ENCODE assay signal across 8 cellular contexts in the genomic region with DNA sequence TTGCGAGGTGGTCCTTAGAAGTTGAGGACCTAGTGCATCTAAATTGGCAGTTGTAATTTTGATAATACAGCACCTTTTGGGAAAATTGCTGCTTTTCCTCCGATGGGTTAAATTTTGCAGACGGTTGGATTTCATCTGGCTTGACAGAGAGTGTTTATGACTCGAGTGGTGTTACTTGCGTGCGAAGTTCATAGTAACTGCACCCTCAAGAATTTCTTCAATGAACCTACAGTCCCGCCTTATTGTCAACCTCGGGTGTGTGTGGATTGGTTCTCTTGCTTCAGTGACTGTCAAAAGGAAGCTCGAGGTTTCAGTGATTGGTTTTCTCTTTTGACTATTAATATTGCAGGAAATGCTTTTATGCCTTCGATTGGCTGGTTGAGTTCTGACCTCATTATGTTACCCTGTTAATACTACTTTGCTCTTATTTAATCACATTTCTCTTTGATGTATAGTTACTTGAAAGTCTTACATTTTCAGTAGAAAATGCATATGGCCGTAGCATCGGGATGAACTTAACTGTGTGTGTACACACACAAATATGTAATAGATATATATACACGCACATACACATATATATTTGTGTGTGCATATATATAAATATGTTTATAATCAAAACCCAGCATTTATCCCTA. TPM values are rescaled to one million over a fixed set of nuclear protein-coding genes. Genes with fewer than 3 reads are reported as not detected.
DNase-seq lines count a peak whose midpoint lies in the region; ATAC-seq and TF ChIP-seq lines count a peak whose summit lies in the region.

No MANE protein-coding gene starts in this region.

- H3K4me2 ChIP-seq in OCI-LY7 (ENCODE audit: low read length): peak overlapping the region; percentile 95

- no peak for TF ChIP-seq POLR2A in testis (IDR thresholded peaks at IDR 0.05)

- peak overlapping the region; percentile 90 for H3K4me3 ChIP-seq in OCI-LY7 (ENCODE audit: low read depth, low read length, poor library complexity, severe bottlenecking)
- peak overlapping the region; percentile 69 for H3K4me3 ChIP-seq in neuron (ENCODE audit: low read length)
- H3K4me3 ChIP-seq in testis: peak overlapping the region; percentile 78 to 99

- peaks cover 13% of the 10 kb centered on the region for H3K4me1 ChIP-seq in OCI-LY7 (ENCODE audit: insufficient read depth, low read length, poor library complexity, severe bottlenecking)
- H3K4me1 ChIP-seq in neuron (ENCODE audit: insufficient read depth, low read length): peaks cover 14% of the 10 kb centered on the region
- peaks cover 18% of the 10 kb centered on the region for H3K4me1 ChIP-seq in testis

- H3K27me3 ChIP-seq in neuron (ENCODE audit: insufficient read depth, low read length) (no peaks in the 10 kb centered on the region), testis (no peaks in the 10 kb centered on the region)

- CTCF ChIA-PET in OCI-LY7 (lab: Charles Lee; ENCODE audit: unreplicated experiment): interaction anchor here (0.6 kb wide), 1 partner anchor 15 kb away, joined by 3 read pairs; no protein-coding TSS in a partner anchor

- H2AFZ ChIP-seq in OCI-LY7 (ENCODE audit: low read length): no peak overlapping the region
- no peak overlapping the region for H2AFZ ChIP-seq in neuron (ENCODE audit: low read depth, low read length)

- BruUV-seq in OCI-LY7 (replicated peaks; lab: Mats Ljungman, UMichigan): TSS peak; percentile 64

- 6 to 7% methylated on average over 12 to 13 of the region's 13 CpGs for WGBS in testis, 2 donors

- H3K9me3 ChIP-seq in OCI-LY7 (ENCODE audit: low read length): no peaks in the 10 kb centered on the region
- H3K9me3 ChIP-seq in neuron (ENCODE audit: low read length): no peaks in the 10 kb centered on the region
- no peaks in the 10 kb centered on the region for H3K9me3 ChIP-seq in testis

- DNase-seq in DMS 273 treated with DMSO at 0.1 percent for 48 hours (lab: John Stamatoyannopoulos, UW): peak; percentile 68
- DNase-seq in HUDEP-2 (lab: John Stamatoyannopoulos, UW; ENCODE audit: unreplicated experiment in 76 of 76): peak in 43 of 76 experiments; percentile 1 to 67 (median 38)
- DNase-seq in OCI-LY7 (ENCODE audit: low spot score): peak; percentile 86
- DNase-seq in activated effector memory CD4-positive, alpha-beta T cell treated with Interleukin-2 at 50 U/mL for 16 hours: peak; percentile 49
- peak; percentile 67 for DNase-seq in fibroblast of the conjunctiva (ENCODE audit: low read depth)
- peak; percentile 69 for DNase-seq in testis

- TF ChIP-seq CTCF in OCI-LY7 (conservative IDR thresholded peaks at IDR 0.05; ENCODE audit: low read length) (no peak), testis (IDR thresholded peaks at IDR 0.05) (no peak)

- peak; percentile 44 for ATAC-seq in GM21447 (IDR thresholded peaks at IDR 0.05; ENCODE audit: unreplicated experiment)

- H3K27ac ChIP-seq in OCI-LY7 (ENCODE audit: low read depth, low read length, poor library complexity, severe bottlenecking) (peak overlapping the region; percentile 30), testis (peak overlapping the region; percentile 98 to 100)

- peaks cover 57% of the 10 kb centered on the region for H3K79me2 ChIP-seq in OCI-LY7 (ENCODE audit: insufficient read depth, low read depth, low read length)

- H4K20me1 ChIP-seq in OCI-LY7 (ENCODE audit: insufficient read depth, low read length): peaks cover 20% of the 10 kb centered on the region

- H3K9me2 ChIP-seq in OCI-LY7 (ENCODE audit: insufficient read depth, low read length): no peaks in the 10 kb centered on the region

- intact Hi-C loops in OCI-LY7 (cut with micrococcal nuclease; ENCODE audit: unreplicated experiment): loop anchor here (1.0 to 10.0 kb wide), 3 partner anchors 229 to 939 kb away; a partner anchor contains a TSS
- intact Hi-C loops in testis (cut with DNase I; ENCODE audit: low total_unique reads): no loop called here

- no peaks in the 10 kb centered on the region for H3K36me3 ChIP-seq in OCI-LY7 (ENCODE audit: insufficient read depth, low read length)
- no peaks in the 10 kb centered on the region for H3K36me3 ChIP-seq in neuron (ENCODE audit: insufficient read depth, low read length)
- no peaks in the 10 kb centered on the region for H3K36me3 ChIP-seq in testis (ENCODE audit: low read depth, missing control alignments)

- POLR2A ChIA-PET in OCI-LY7 (lab: Charles Lee): interaction anchor here (0.6 to 1.9 kb wide), 6 partner anchors 10 to 661 kb away, joined by 3 to 18 read pairs (median 5); no protein-coding TSS in a partner anchor

RNA-seq across cellular contexts. Expression of a gene that starts 1.5 kb away (rescaled TPM):
- total RNA-seq in OCI-LY7 (2014; rRNA removed; shearing (Covaris generic)): 12.8 and 14.9 TPM in 2 replicates
- total RNA-seq in OCI-LY7 (2022) (26.3 and 30.8 TPM in 2 replicates), testis (10 to 100 TPM; 41.7 to 53.1 TPM)
- 22.5 TPM for polyA plus RNA-seq in testis (ENCODE audit: insufficient read depth, low read depth, low replicate concordance)

Comparison
In these comparisons a context has a peak if more than half of its experiments do, and no peak if none do; other contexts are left out.
1. Peak in every context shown above with its lines: DNase-seq, ATAC-seq, H3K4me3 ChIP-seq and H3K27ac ChIP-seq.